ENCODE assay signal across 14 cellular contexts in genomic region chr5:149387081-149387611, GRCh38. TPM values are rescaled to one million over a fixed set of nuclear protein-coding genes. Genes with fewer than 3 reads are reported as not detected.
A peak's percentile ranks its signal among the peaks of the same experiment; 100 is the strongest.
DNase-seq lines count a peak whose midpoint lies in the region; ATAC-seq and TF ChIP-seq lines count a peak whose summit lies in the region.
"Had no signal": no experiment of that assay in that cellular context is flagged by ENCODE, and none has a peak within 500 bp of the region (broad histone marks: within the 10 kb centered on the region; RNA-seq: fewer than 3 reads in every experiment).

No MANE protein-coding gene starts in this region.

- peak overlapping the region; percentile 87 to 91 (median 88) for H3K27ac ChIP-seq in transverse colon
- no peak overlapping the region for H3K27ac ChIP-seq in naive thymus-derived CD4-positive, alpha-beta T cell (ENCODE audit: low read depth, low read length)
- H3K27ac ChIP-seq: VCaP had no signal

- H3K4me3 Mint-ChIP-seq in nephron = peak overlapping the region in 1 of 3 experiments; percentile 2
- no peak overlapping the region for H3K4me3 Mint-ChIP-seq in naive thymus-derived CD4-positive, alpha-beta T cell
- H3K4me3 Mint-ChIP-seq: stimulated activated naive B cell treated with anti-CD40 and anti-IgM and Interleukin-4, amounts not matched to agents 10 μg/mL and 1 μg/mL and 100 μg/mL, for 72 hours had no signal

- 62% methylated on average over 9 of the region's 9 CpGs; no CpG with 5 or more reads in 1 of the 2 donors for WGBS in transverse colon (ENCODE audit: low coverage in 1 of 2), 2 donors

- no peak for ATAC-seq in naive thymus-derived CD4-positive, alpha-beta T cell
- no peak for ATAC-seq in HG02981 (IDR thresholded peaks at IDR 0.05; ENCODE audit: unreplicated experiment)
- ATAC-seq: stimulated activated naive B cell treated with anti-CD40 and anti-IgM and Interleukin-4, amounts not matched to agents 10 μg/mL and 1 μg/mL and 100 μg/mL, for 72 hours had no signal

- peak overlapping the region; percentile 81 to 97 (median 86) for H3K27ac Mint-ChIP-seq in nephron
- H3K27ac Mint-ChIP-seq in naive thymus-derived CD4-positive, alpha-beta T cell = no peak overlapping the region
- H3K27ac Mint-ChIP-seq: stimulated activated naive B cell treated with anti-CD40 and anti-IgM and Interleukin-4, amounts not matched to agents 10 μg/mL and 1 μg/mL and 100 μg/mL, for 72 hours had no signal

- no peak for TF ChIP-seq POLR2A in transverse colon (IDR thresholded peaks at IDR 0.05)

- DNase-seq in RPMI7951 (ENCODE audit: low read depth) = peak; percentile 76
- peak; percentile 88 for DNase-seq in fibroblast of mammary gland (ENCODE audit: low read depth)
- DNase-seq in transverse colon = no peak
- DNase-seq in T-helper 2 cell = no peak
- no peak for DNase-seq in naive thymus-derived CD4-positive, alpha-beta T cell
- DNase-seq in stimulated activated CD4-positive, alpha-beta T cell treated with anti-CD3 and anti-CD28 coated beads, Interleukin-12 subunit alpha, Interleukin-12 subunit beta, amount 100 ng/mL, for 4 hours = no peak
- DNase-seq: amniotic stem cell; NCI-H524; SIG-M5; stimulated activated naive B cell treated with anti-CD40 and anti-IgM and Interleukin-4, amounts not matched to agents 10 μg/mL and 1 μg/mL and 100 μg/mL, for 72 hours had no signal

- H3K27me3 ChIP-seq in transverse colon = no peaks in the 10 kb centered on the region
- no peaks in the 10 kb centered on the region for H3K27me3 ChIP-seq in naive thymus-derived CD4-positive, alpha-beta T cell (ENCODE audit: control insufficient read depth in 2 of 2, insufficient read depth in 2 of 2, low read length in 2 of 2)

- H3K36me3 ChIP-seq in transverse colon = no peaks in the 10 kb centered on the region
- H3K36me3 ChIP-seq in naive thymus-derived CD4-positive, alpha-beta T cell (ENCODE audit: control insufficient read depth in 2 of 3, insufficient read depth in 3 of 3, low read length in 3 of 3) = no peaks in the 10 kb centered on the region

- peak; percentile 65 for TF ChIP-seq EP300 in transverse colon (IDR thresholded peaks at IDR 0.05; ENCODE audit: low read depth)

- no peak overlapping the region for H3K4me3 ChIP-seq in fibroblast of mammary gland (ENCODE audit: control insufficient read depth, low read depth, low read length)
- no peak overlapping the region for H3K4me3 ChIP-seq in transverse colon
- no peak overlapping the region for H3K4me3 ChIP-seq in naive thymus-derived CD4-positive, alpha-beta T cell (ENCODE audit: low read length)

- POLR2A ChIA-PET in naive thymus-derived CD4-positive, alpha-beta T cell (lab: Charles Lee) = no interaction called here

- CTCF ChIA-PET in naive thymus-derived CD4-positive, alpha-beta T cell (lab: Charles Lee) = interaction anchor here (1.0 to 1.2 kb wide), 2 partner anchors 20 to 181 kb away, joined by 3 read pairs; no protein-coding TSS in a partner anchor

- H3K4me1 Mint-ChIP-seq in nephron = peaks cover 75% of the 10 kb centered on the region
- H3K4me1 Mint-ChIP-seq in naive thymus-derived CD4-positive, alpha-beta T cell = peaks cover 0 to 6% (median 0%) of the 10 kb centered on the region in 7 donors

- TF ChIP-seq CTCF in fibroblast of mammary gland (conservative IDR thresholded peaks at IDR 0.05; ENCODE audit: control insufficient read depth, insufficient read depth, low read depth, low read length) (no peak), nephron (IDR thresholded peaks at IDR 0.05; ENCODE audit: unreplicated experiment in 3 of 3) (no peak), transverse colon (IDR thresholded peaks at IDR 0.05) (no peak)

- intact Hi-C loops in transverse colon (cut with DNase I; ENCODE audit: low total_unique reads) = no loop called here
- intact Hi-C loops in naive thymus-derived CD4-positive, alpha-beta T cell (cut with micrococcal nuclease) = no loop called here

- in situ Hi-C loops in transverse colon (cut with MboI; ENCODE audit: low pct_ligation_motif_present in 1 of 4, low pct_unique_long_range_greater_than_20kb in 1 of 4, low sequenced_read_pairs in 3 of 4) = loop anchor here in 1 of 4 donors (10.0 kb wide), 1 partner anchor 48 kb away; no protein-coding TSS in a partner anchor

- H3K27me3 Mint-ChIP-seq in nephron (ENCODE audit: low read depth) = peaks cover 5% of the 10 kb centered on the region
- peaks cover 0 to 9% (median 0%) of the 10 kb centered on the region in 5 donors for H3K27me3 Mint-ChIP-seq in naive thymus-derived CD4-positive, alpha-beta T cell
- H3K27me3 Mint-ChIP-seq: stimulated activated naive B cell treated with anti-CD40 and anti-IgM and Interleukin-4, amounts not matched to agents 10 μg/mL and 1 μg/mL and 100 μg/mL, for 72 hours had no signal

- H3K9me3 Mint-ChIP-seq in nephron = no peaks in the 10 kb centered on the region
- H3K9me3 Mint-ChIP-seq in naive thymus-derived CD4-positive, alpha-beta T cell = no peaks in the 10 kb centered on the region
- H3K9me3 Mint-ChIP-seq: stimulated activated naive B cell treated with anti-CD40 and anti-IgM and Interleukin-4, amounts not matched to agents 10 μg/mL and 1 μg/mL and 100 μg/mL, for 72 hours had no signal

- H3K9me3 ChIP-seq in transverse colon = no peaks in the 10 kb centered on the region
- no peaks in the 10 kb centered on the region for H3K9me3 ChIP-seq in naive thymus-derived CD4-positive, alpha-beta T cell (ENCODE audit: control insufficient read depth in 2 of 3, low read length in 3 of 3)

- peaks cover 17 to 53% (median 19%) of the 10 kb centered on the region in 4 donors for H3K4me1 ChIP-seq in transverse colon
- no peaks in the 10 kb centered on the region for H3K4me1 ChIP-seq in naive thymus-derived CD4-positive, alpha-beta T cell (ENCODE audit: control insufficient read depth in 2 of 2, insufficient read depth in 2 of 2, low read length in 2 of 2)

- no peaks in the 10 kb centered on the region for H3K36me3 Mint-ChIP-seq in nephron (ENCODE audit: low read depth)
- H3K36me3 Mint-ChIP-seq in naive thymus-derived CD4-positive, alpha-beta T cell = peaks cover 0 to 4% (median 0%) of the 10 kb centered on the region in 5 donors
- H3K36me3 Mint-ChIP-seq: stimulated activated naive B cell treated with anti-CD40 and anti-IgM and Interleukin-4, amounts not matched to agents 10 μg/mL and 1 μg/mL and 100 μg/mL, for 72 hours had no signal

RNA-seq across cellular contexts. Expression of gene IL17B, which starts 8.1 kb away (rescaled TPM):
- total RNA-seq in RPMI7951 (2014; rRNA removed; shearing (Covaris generic)) = not detected in 2 replicates
- total RNA-seq in transverse colon = not detected
- total RNA-seq in naive thymus-derived CD4-positive, alpha-beta T cell = not detected
- not detected for polyA plus RNA-seq in naive thymus-derived CD4-positive, alpha-beta T cell
- polyA plus RNA-seq: neural cell had no signal

RNA-seq across cellular contexts. Expression of gene PCYOX1L, which starts 29.3 kb away (rescaled TPM):
- total RNA-seq in RPMI7951 (2014; rRNA removed; shearing (Covaris generic)) = 3.4 and 6.2 TPM in 2 replicates
- total RNA-seq in transverse colon = 1 to 10 TPM in 3 of 4 donors, under 1 TPM in 1; 0.75 to 5.4 (median 2.8) TPM
- 10 to 100 TPM; 29.7 to 53.7 (median 36.3) TPM for total RNA-seq in naive thymus-derived CD4-positive, alpha-beta T cell
- 10 to 100 TPM; 12.7 to 21.1 TPM for polyA plus RNA-seq in naive thymus-derived CD4-positive, alpha-beta T cell

RNA-seq across cellular contexts. Expression of gene GRPEL2, which starts 41.8 kb away (rescaled TPM):
- 19.4 and 21.1 TPM in 2 replicates for total RNA-seq in RPMI7951 (2014; rRNA removed; shearing (Covaris generic))
- 10 to 100 TPM in 1 of 4 donors, 1 to 10 TPM in 3; 2.2 to 10.6 (median 6.4) TPM for total RNA-seq in transverse colon
- 10 to 100 TPM; 12.0 to 40.1 (median 32.2) TPM for total RNA-seq in naive thymus-derived CD4-positive, alpha-beta T cell
- 1 to 10 TPM; 5.9 to 7.5 TPM for polyA plus RNA-seq in naive thymus-derived CD4-positive, alpha-beta T cell

Comparison
In these comparisons a context has a peak if more than half of its experiments do, and no peak if none do; other contexts are left out.
1. DNase-seq: peak in RPMI7951 (single experiment) and fibroblast of mammary gland (single experiment); none in transverse colon (single experiment), T-helper 2 cell (0 of 5), naive thymus-derived CD4-positive, alpha-beta T cell (0 of 9) and stimulated activated CD4-positive, alpha-beta T cell treated with anti-CD3 and anti-CD28 coated beads, Interleukin-12 subunit alpha, Interleukin-12 subunit beta, amount 100 ng/mL, for 4 hours (single experiment).
2. H3K27ac Mint-ChIP-seq: peak in nephron (3 of 3); none in naive thymus-derived CD4-positive, alpha-beta T cell (0 of 9).